Comparison of ENCODE assay signal across 16 cellular contexts in genomic region chr15:73345658-73346057, GRCh38. TPM values are rescaled to one million over a fixed set of nuclear protein-coding genes. Genes with fewer than 3 reads are reported as not detected.
"Had no signal": no experiment of that assay in that cellular context is flagged by ENCODE, and none has a peak within 500 bp of the region (broad histone marks: within the 10 kb centered on the region; RNA-seq: fewer than 3 reads in every experiment).

No MANE protein-coding gene starts in this region.

- H3K4me3 ChIP-seq: ascending aorta, breast epithelium, neural progenitor cell, ovary had no signal

- H3K36me3 ChIP-seq: ascending aorta, breast epithelium, neural progenitor cell, ovary had no signal

- ATAC-seq: effector memory CD8-positive, alpha-beta T cell; stimulated activated memory B cell treated with anti-CD40 and anti-IgM and Interleukin-4, amounts not matched to agents 10 μg/mL and 1 μg/mL and 100 μg/mL, for 72 hours had no signal

- H3K9me3 ChIP-seq: ascending aorta, breast epithelium, ovary had no signal

- DNase-seq: activated CD4-positive, alpha-beta memory T cell treated with anti-CD3 and anti-CD28 coated beads, Interleukin-2, amount 10 ng/mL, durations not matched to agents 7 days and 5 days; activated CD4-positive, alpha-beta T cell treated with anti-CD3 and anti-CD28 coated beads for 4 hours; activated naive CD4-positive, alpha-beta T cell treated with anti-CD3 and anti-CD28 coated beads, Interleukin-2, amount 10 ng/mL, durations not matched to agents 7 days and 5 days; activated T-cell treated with anti-CD3 and anti-CD28 coated beads, Interleukin-2, amount 50 U/mL, for 24 hours; dermis blood vessel endothelial cell; effector memory CD8-positive, alpha-beta T cell; foreskin melanocyte; mammary epithelial cell; ovary had no signal

- H3K27me3 ChIP-seq: ascending aorta, neural progenitor cell, ovary had no signal

RNA-seq across cellular contexts. Expression of gene HCN4, which starts 23.1 kb away (rescaled TPM):
- total RNA-seq: activated CD4-positive, alpha-beta memory T cell treated with anti-CD3 and anti-CD28 coated beads, Interleukin-2, amount 10 ng/mL, durations not matched to agents 7 days and 5 days; ascending aorta; breast epithelium; dermis blood vessel endothelial cell; fibroblast of lung; mammary epithelial cell; ovary; pulmonary artery endothelial cell; urinary bladder had no signal
